ENCODE assay signal across 9 cellular contexts in genomic region chr13:98451676-98452105, GRCh38.
DNase-seq lines count a peak whose midpoint lies in the region; ATAC-seq and FAIRE-seq lines count a peak whose summit lies in the region.
"Had no signal": no experiment of that assay in that cellular context is flagged by ENCODE, and none has a peak within 500 bp of the region (broad histone marks: within the 10 kb centered on the region; RNA-seq: fewer than 3 reads in every experiment).

No MANE protein-coding gene starts in this region.

- no peaks in the 10 kb centered on the region for H3K27me3 ChIP-seq in mesenchymal stem cell (ENCODE audit: control insufficient read depth in 1 of 2, insufficient read depth in 1 of 2, low read length in 2 of 2)

- H2BK5ac ChIP-seq in mesenchymal stem cell (ENCODE audit: low read depth, low read length, poor library complexity, severe bottlenecking): no peak overlapping the region

- H3K27me3 Mint-ChIP-seq in T-helper 2 cell treated with Interferon-gamma antibody and Interleukin-4, amounts not matched to agents 5 μg/mL and 100 μg/mL, for 36 hours (ENCODE audit: low read depth): no peaks in the 10 kb centered on the region

- no peak overlapping the region for H3K23ac ChIP-seq in mesenchymal stem cell (ENCODE audit: low read length in 2 of 2)

- H3K79me1 ChIP-seq in mesenchymal stem cell (replicated peaks; ENCODE audit: low read length, poor library complexity, severe bottlenecking): peaks cover 22% of the 10 kb centered on the region

- H2AFZ ChIP-seq in mesenchymal stem cell (ENCODE audit: low read depth, low read length): no peak overlapping the region

- no peak overlapping the region for H2BK120ac ChIP-seq in mesenchymal stem cell (ENCODE audit: low read depth, low read length)

- no peak overlapping the region for H3K4me3 Mint-ChIP-seq in T-helper 2 cell treated with Interferon-gamma antibody and Interleukin-4, amounts not matched to agents 5 μg/mL and 100 μg/mL, for 36 hours
- H3K4me3 Mint-ChIP-seq: activated T-cell treated with anti-CD3 and anti-CD28 coated beads, Interleukin-2, amount 50 U/mL, for 4 hours had no signal

- H3K9me3 Mint-ChIP-seq in T-helper 2 cell treated with Interferon-gamma antibody and Interleukin-4, amounts not matched to agents 5 μg/mL and 100 μg/mL, for 36 hours: no peaks in the 10 kb centered on the region
- H3K9me3 Mint-ChIP-seq: activated T-cell treated with anti-CD3 and anti-CD28 coated beads, Interleukin-2, amount 50 U/mL, for 4 hours had no signal

- H3K14ac ChIP-seq in mesenchymal stem cell (ENCODE audit: low read length in 2 of 2): no peak overlapping the region

- no peak for DNase-seq in T-helper 2 cell treated with Interferon-gamma antibody and Interleukin-4, amounts not matched to agents 5 μg/mL and 100 μg/mL, for 36 hours (ENCODE audit: low spot score)
- no peak for DNase-seq in T-helper 2 cell
- DNase-seq in caudate nucleus (lab: John Stamatoyannopoulos, UW): peak in 37 of 61 donors; percentile 8 to 78 (median 39)
- no peak for DNase-seq in mesenchymal stem cell
- peak; percentile 54 for DNase-seq in superior temporal gyrus (ENCODE audit: extremely low spot score)
- DNase-seq in RCC 7860 (ENCODE audit: low spot score): no peak
- no peak for DNase-seq in NCI-H2029 (lab: John Stamatoyannopoulos, UW)
- DNase-seq: activated T-cell treated with anti-CD3 and anti-CD28 coated beads, Interleukin-2, amount 50 U/mL, for 4 hours had no signal

- peaks cover 17% of the 10 kb centered on the region for H3K4me1 Mint-ChIP-seq in T-helper 2 cell treated with Interferon-gamma antibody and Interleukin-4, amounts not matched to agents 5 μg/mL and 100 μg/mL, for 36 hours (ENCODE audit: low read depth)

- peak overlapping the region; percentile 68 for H3K9ac ChIP-seq in mesenchymal stem cell (ENCODE audit: low read length)

- peaks cover 55% of the 10 kb centered on the region for H3K36me3 Mint-ChIP-seq in T-helper 2 cell treated with Interferon-gamma antibody and Interleukin-4, amounts not matched to agents 5 μg/mL and 100 μg/mL, for 36 hours (ENCODE audit: low read depth)

- peak overlapping the region; percentile 29 for H3K27ac Mint-ChIP-seq in T-helper 2 cell treated with Interferon-gamma antibody and Interleukin-4, amounts not matched to agents 5 μg/mL and 100 μg/mL, for 36 hours

- H3K18ac ChIP-seq in mesenchymal stem cell (ENCODE audit: low read depth in 1 of 2, low read length in 2 of 2): peak overlapping the region in 1 of 2 experiments; percentile 11

- H2AK5ac ChIP-seq in mesenchymal stem cell (ENCODE audit: low read length, severe bottlenecking): no peak overlapping the region

- no peak overlapping the region for H3K4ac ChIP-seq in mesenchymal stem cell (ENCODE audit: low read depth in 1 of 2, low read length in 2 of 2)

- peaks cover 55 to 71% of the 10 kb centered on the region in 2 experiments for H3K36me3 ChIP-seq in mesenchymal stem cell (ENCODE audit: control insufficient read depth in 1 of 2, insufficient read depth in 2 of 2, low read depth in 1 of 2, low read length in 2 of 2)

- no peak overlapping the region for H2BK12ac ChIP-seq in mesenchymal stem cell (ENCODE audit: low read length in 2 of 2)

- no peak for FAIRE-seq in RCC 7860 (lab: Jason Lieb, UNC)

- H3K4me2 ChIP-seq in mesenchymal stem cell (ENCODE audit: low read length, poor library complexity, severe bottlenecking): no peak overlapping the region

- ATAC-seq in GM18858 (IDR thresholded peaks at IDR 0.05; ENCODE audit: unreplicated experiment): no peak
- ATAC-seq: activated T-cell treated with anti-CD3 and anti-CD28 coated beads, Interleukin-2, amount 50 U/mL, for 4 hours had no signal

- H4K8ac ChIP-seq in mesenchymal stem cell (ENCODE audit: low read length): peak overlapping the region; percentile 56

- no peak overlapping the region for H2BK15ac ChIP-seq in mesenchymal stem cell (ENCODE audit: low read depth, poor library complexity, severe bottlenecking)

- no peak overlapping the region for H4K91ac ChIP-seq in mesenchymal stem cell (ENCODE audit: low read length)

- H3K4me3 ChIP-seq in mesenchymal stem cell (ENCODE audit: insufficient read depth in 1 of 2, low read depth in 1 of 2, low read length in 2 of 2): no peak overlapping the region

- 91% methylated on average over 13 of the region's 13 CpGs for WGBS in mesenchymal stem cell

- H3K9me3 ChIP-seq in mesenchymal stem cell (ENCODE audit: control insufficient read depth, low read length): no peaks in the 10 kb centered on the region

- H3K27ac ChIP-seq in caudate nucleus (ENCODE audit: low read depth, low read length) (peak overlapping the region; percentile 53), mesenchymal stem cell (ENCODE audit: low read length, poor library complexity, severe bottlenecking) (no peak overlapping the region)

- peaks cover 26% of the 10 kb centered on the region for H3K4me1 ChIP-seq in mesenchymal stem cell (ENCODE audit: control insufficient read depth, insufficient read depth, low read depth, low read length)

Comparison
In these comparisons a context has a peak if more than half of its experiments do, and no peak if none do; other contexts are left out.
1. DNase-seq: peak in caudate nucleus (37 of 61) and superior temporal gyrus (single experiment); none in T-helper 2 cell treated with Interferon-gamma antibody and Interleukin-4, amounts not matched to agents 5 μg/mL and 100 μg/mL, for 36 hours (single experiment), T-helper 2 cell (0 of 5), mesenchymal stem cell (single experiment), RCC 7860 (single experiment) and NCI-H2029 (single experiment).